ENCODE assay signal across 16 cellular contexts in genomic region chr22:42604403-42604802, GRCh38. TPM values are rescaled to one million over a fixed set of nuclear protein-coding genes. Genes with fewer than 3 reads are reported as not detected.
DNase-seq lines count a peak whose midpoint lies in the region; TF ChIP-seq lines count a peak whose summit lies in the region.
"Had no signal": no experiment of that assay in that cellular context is flagged by ENCODE, and none has a peak within 500 bp of the region (broad histone marks: within the 10 kb centered on the region; RNA-seq: fewer than 3 reads in every experiment).

No MANE protein-coding gene starts in this region.

- H2BK12ac ChIP-seq in mesenchymal stem cell (ENCODE audit: low read length in 2 of 2), result no peak overlapping the region

- no peak overlapping the region for H3K9ac ChIP-seq in mesenchymal stem cell (ENCODE audit: low read length)

- H3K79me1 ChIP-seq in mesenchymal stem cell (replicated peaks; ENCODE audit: low read length, poor library complexity, severe bottlenecking), result peaks cover 15% of the 10 kb centered on the region

- WGBS in mesenchymal stem cell, result 78% methylated on average over 2 of the region's 3 CpGs

- H3K23ac ChIP-seq in mesenchymal stem cell (ENCODE audit: low read length in 2 of 2), result no peak overlapping the region

- H4K91ac ChIP-seq in mesenchymal stem cell (ENCODE audit: low read length), result no peak overlapping the region

- no peak overlapping the region for H3K18ac ChIP-seq in mesenchymal stem cell (ENCODE audit: low read depth in 1 of 2, low read length in 2 of 2)

- H3K4me2 ChIP-seq in mesenchymal stem cell (ENCODE audit: low read length, poor library complexity, severe bottlenecking), result peak overlapping the region; percentile 38

- no peak overlapping the region for H2AFZ ChIP-seq in mesenchymal stem cell (ENCODE audit: low read depth, low read length)

- TF ChIP-seq CTCF in AG10803 (conservative IDR thresholded peaks at IDR 0.05; ENCODE audit: low read length) (no peak), vagina (IDR thresholded peaks at IDR 0.05) (no peak)

- no peak overlapping the region for H2BK15ac ChIP-seq in mesenchymal stem cell (ENCODE audit: low read depth, poor library complexity, severe bottlenecking)

- no peak overlapping the region for H2BK120ac ChIP-seq in mesenchymal stem cell (ENCODE audit: low read depth, low read length)

- H3K4me1 ChIP-seq in mesenchymal stem cell (ENCODE audit: control insufficient read depth, insufficient read depth, low read depth, low read length) (peaks cover 35% of the 10 kb centered on the region), vagina (peaks cover 43% of the 10 kb centered on the region)

- no peak overlapping the region for H3K4ac ChIP-seq in mesenchymal stem cell (ENCODE audit: low read depth in 1 of 2, low read length in 2 of 2)

- H3K27me3 ChIP-seq in mesenchymal stem cell (ENCODE audit: control insufficient read depth in 1 of 2, insufficient read depth in 1 of 2, low read length in 2 of 2), result no peaks in the 10 kb centered on the region
- no peaks in the 10 kb centered on the region for H3K27me3 ChIP-seq in vagina
- H3K27me3 ChIP-seq: MG63 had no signal

- H3K27ac ChIP-seq in mesenchymal stem cell (ENCODE audit: low read length, poor library complexity, severe bottlenecking), result peak overlapping the region; percentile 74
- H3K27ac ChIP-seq in vagina, result no peak overlapping the region

- no peak overlapping the region for H3K14ac ChIP-seq in mesenchymal stem cell (ENCODE audit: low read length in 2 of 2)

- H3K4me3 ChIP-seq in AG10803 (ENCODE audit: low read length), result no peak overlapping the region
- no peak overlapping the region for H3K4me3 ChIP-seq in mesenchymal stem cell (ENCODE audit: insufficient read depth in 1 of 2, low read depth in 1 of 2, low read length in 2 of 2)
- no peak overlapping the region for H3K4me3 ChIP-seq in vagina
- H3K4me3 ChIP-seq: MG63 had no signal

- H3K36me3 ChIP-seq in mesenchymal stem cell (ENCODE audit: control insufficient read depth in 1 of 2, insufficient read depth in 2 of 2, low read depth in 1 of 2, low read length in 2 of 2) (peaks cover 40 to 41% of the 10 kb centered on the region in 2 experiments), vagina (peaks cover 0 to 44% of the 10 kb centered on the region in 2 donors)

- no peak for TF ChIP-seq POLR2A in vagina (IDR thresholded peaks at IDR 0.05)

- H4K8ac ChIP-seq in mesenchymal stem cell (ENCODE audit: low read length), result no peak overlapping the region

- H3K9me3 ChIP-seq in mesenchymal stem cell (ENCODE audit: control insufficient read depth, low read length), result no peaks in the 10 kb centered on the region
- H3K9me3 ChIP-seq in vagina, result no peaks in the 10 kb centered on the region
- H3K9me3 ChIP-seq: MG63 had no signal

- DNase-seq in AG10803 (ENCODE audit: low read depth) (peak; percentile 43), NCI-H226 (peak; percentile 47), glomerular visceral epithelial cell (ENCODE audit: extremely low spot score) (peak; percentile 47), mesenchymal stem cell (no peak), vagina (ENCODE audit: extremely low spot score in 2 of 2) (no peak), NCI-H2107 (lab: John Stamatoyannopoulos, UW) (no peak), NCI-H345 treated with DMSO at 0.1 percent for 48 hours (lab: John Stamatoyannopoulos, UW; ENCODE audit: unreplicated experiment) (no peak), ureter (ENCODE audit: low spot score) (no peak)
- DNase-seq: activated CD4-positive, alpha-beta T cell treated with anti-CD3 and anti-CD28 coated beads for 1 hour; activated naive CD4-positive, alpha-beta T cell treated with anti-CD3 and anti-CD28 coated beads for 36 hours; hippocampal formation; MG63; NCI-H1694 treated with DMSO at 0.1 percent for 48 hours; SIG-M5; T-helper 9 cell had no signal

- intact Hi-C loops in vagina (cut with DNase I), result no loop called here

- no peak overlapping the region for H2BK5ac ChIP-seq in mesenchymal stem cell (ENCODE audit: low read depth, low read length, poor library complexity, severe bottlenecking)

- peak overlapping the region; percentile 92 for H2AK5ac ChIP-seq in mesenchymal stem cell (ENCODE audit: low read length, severe bottlenecking)

RNA-seq across cellular contexts. Expression of gene POLDIP3, which starts 10.3 kb away (rescaled TPM):
- polyA plus RNA-seq in mesenchymal stem cell (2013, experiment 1 of 2), result 26.3 TPM
- 25.3 TPM for polyA plus RNA-seq in mesenchymal stem cell (2013, experiment 2 of 2)
- 34.9 TPM for total RNA-seq in vagina
- total RNA-seq in ureter, result 64.9 TPM

RNA-seq across cellular contexts. Expression of gene ATP5MGL, which starts 36.0 kb away (rescaled TPM):
- polyA plus RNA-seq in mesenchymal stem cell (2013, experiment 1 of 2), result not detected
- not detected for polyA plus RNA-seq in mesenchymal stem cell (2013, experiment 2 of 2)
- total RNA-seq in vagina (not detected), ureter (1.4 TPM)

RNA-seq across cellular contexts. Expression of gene CYB5R3, which starts 44.8 kb away (rescaled TPM):
- polyA plus RNA-seq in mesenchymal stem cell (2013, experiment 1 of 2), result 390 TPM
- 388 TPM for polyA plus RNA-seq in mesenchymal stem cell (2013, experiment 2 of 2)
- total RNA-seq in vagina (174 TPM), ureter (243 TPM)

RNA-seq across cellular contexts. Expression of gene SERHL2, which starts 50.6 kb away (rescaled TPM):
- polyA plus RNA-seq in mesenchymal stem cell (2013, experiment 1 of 2), result 2.5 TPM
- polyA plus RNA-seq in mesenchymal stem cell (2013, experiment 2 of 2), result 2.9 TPM
- 4.4 TPM for total RNA-seq in vagina
- total RNA-seq in ureter, result 10.8 TPM
- total RNA-seq: natural killer cell treated with Interleukin-12 subunit alpha and Interleukin-12 subunit beta and Interleukin-15 and Interleukin-18, amount 100 ng/mL, for 72 hours had no signal

Comparison
In these comparisons a context has a peak if more than half of its experiments do, and no peak if none do; other contexts are left out.
1. DNase-seq: peak in AG10803 (single experiment), NCI-H226 (single experiment) and glomerular visceral epithelial cell (single experiment); none in mesenchymal stem cell (single experiment), vagina (0 of 2), NCI-H2107 (single experiment), NCI-H345 treated with DMSO at 0.1 percent for 48 hours (single experiment) and ureter (single experiment).